ENCODE assay signal across 15 cellular contexts in the genomic region with DNA sequence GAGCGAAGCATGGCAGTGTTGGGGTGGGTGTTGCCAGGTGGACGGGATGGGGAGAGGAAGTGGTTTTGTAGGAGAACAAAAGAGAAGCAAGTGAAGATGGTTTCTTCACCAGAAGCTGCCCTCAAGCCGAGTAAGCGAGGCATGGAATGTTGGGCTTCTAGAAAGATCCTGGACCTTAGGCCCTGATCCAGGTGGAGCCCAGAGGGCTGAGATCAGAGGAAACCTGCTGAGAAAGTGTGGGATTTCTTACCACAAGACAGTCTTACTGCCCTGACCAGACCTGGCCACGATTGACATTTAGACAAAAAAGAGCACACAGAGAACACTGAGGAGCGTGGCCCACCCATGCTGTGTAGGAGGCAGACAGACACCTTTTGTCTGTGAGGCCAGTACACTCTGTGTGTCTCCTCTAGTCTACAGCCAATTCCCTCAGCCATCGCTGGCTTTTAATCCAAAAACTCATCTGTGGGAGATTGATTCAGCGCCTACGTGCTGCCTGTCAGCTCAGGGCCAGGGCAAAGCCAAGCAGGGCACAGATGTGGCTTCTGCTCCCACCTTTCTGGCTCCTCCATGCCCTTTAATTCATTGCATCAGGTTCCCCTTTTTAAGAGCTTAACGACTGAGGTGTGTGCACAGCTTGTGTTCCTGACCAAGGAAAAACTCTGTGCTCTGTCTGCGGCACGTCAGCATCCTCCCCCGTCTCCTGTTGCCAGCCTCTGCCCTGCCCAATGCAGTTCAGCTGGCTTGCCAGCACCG.
DNase-seq lines count a peak whose midpoint lies in the region; ATAC-seq lines count a peak whose summit lies in the region.
"Had no signal": no experiment of that assay in that cellular context is flagged by ENCODE, and none has a peak within 500 bp of the region (broad histone marks: within the 10 kb centered on the region; RNA-seq: fewer than 3 reads in every experiment).

No MANE protein-coding gene starts in this region.

- CTCF ChIA-PET in activated naive CD4-positive, alpha-beta T cell treated with anti-CD3 and anti-CD28 coated beads, Interleukin-2, amount 10 ng/mL, durations not matched to agents 7 days and 5 days (lab: Charles Lee): interaction anchor here (1.0 to 3.0 kb wide), 4 partner anchors 14 to 83 kb away, joined by 3 to 8 read pairs (median 4); no protein-coding TSS in a partner anchor

- peaks cover 5% of the 10 kb centered on the region for H3K36me3 Mint-ChIP-seq in T-helper 1 cell treated with Interleukin-12 subunit alpha and Interleukin-12 subunit beta and Interleukin-4 antibody, amounts not matched to agents 30 μg/mL and 1 μg/mL, for 36 hours (ENCODE audit: low read depth)
- H3K36me3 Mint-ChIP-seq in activated naive CD4-positive, alpha-beta T cell treated with anti-CD3 and anti-CD28 coated beads, Interleukin-2, amount 10 ng/mL, durations not matched to agents 7 days and 5 days: peaks cover 8% of the 10 kb centered on the region
- H3K36me3 Mint-ChIP-seq: brain had no signal

- ATAC-seq in GM18520 (IDR thresholded peaks at IDR 0.05; ENCODE audit: unreplicated experiment): no peak
- ATAC-seq: Right ventricle myocardium inferior had no signal

- peak; percentile 42 to 44 for DNase-seq in activated CD4-positive, alpha-beta T cell treated with anti-CD3 and anti-CD28 coated beads for 4 hours
- no peak for DNase-seq in activated CD4-positive, alpha-beta T cell treated with anti-CD3 and anti-CD28 coated beads, Interleukin-2, amount 50 U/mL, for 1 hour
- peak; percentile 47 for DNase-seq in activated naive CD4-positive, alpha-beta T cell treated with anti-CD3 and anti-CD28 coated beads, Interleukin-2, amount 10 ng/mL, durations not matched to agents 7 days and 5 days
- DNase-seq in stimulated activated CD4-positive, alpha-beta T cell treated with anti-CD3 and anti-CD28 coated beads, Interleukin-4, amount 100 ng/mL, for 1 hour: peak; percentile 40
- no peak for DNase-seq in HuH-7.5 (ENCODE audit: low spot score)
- no peak for DNase-seq in globus pallidus (ENCODE audit: low spot score)
- DNase-seq: 8988T, Caco-2, NCI-H1930, NCI-H526 treated with DMSO at 0.1 percent for 48 hours, right cardiac atrium had no signal

- peak overlapping the region; percentile 73 for H3K4me3 Mint-ChIP-seq in T-helper 1 cell treated with Interleukin-12 subunit alpha and Interleukin-12 subunit beta and Interleukin-4 antibody, amounts not matched to agents 30 μg/mL and 1 μg/mL, for 36 hours
- H3K4me3 Mint-ChIP-seq in activated naive CD4-positive, alpha-beta T cell treated with anti-CD3 and anti-CD28 coated beads, Interleukin-2, amount 10 ng/mL, durations not matched to agents 7 days and 5 days: peak overlapping the region; percentile 40
- H3K4me3 Mint-ChIP-seq: brain had no signal

- no peaks in the 10 kb centered on the region for H3K27me3 Mint-ChIP-seq in T-helper 1 cell treated with Interleukin-12 subunit alpha and Interleukin-12 subunit beta and Interleukin-4 antibody, amounts not matched to agents 30 μg/mL and 1 μg/mL, for 36 hours (ENCODE audit: low read depth)
- peaks cover 3% of the 10 kb centered on the region for H3K27me3 Mint-ChIP-seq in activated naive CD4-positive, alpha-beta T cell treated with anti-CD3 and anti-CD28 coated beads, Interleukin-2, amount 10 ng/mL, durations not matched to agents 7 days and 5 days

- H3K9me3 Mint-ChIP-seq in T-helper 1 cell treated with Interleukin-12 subunit alpha and Interleukin-12 subunit beta and Interleukin-4 antibody, amounts not matched to agents 30 μg/mL and 1 μg/mL, for 36 hours: no peaks in the 10 kb centered on the region
- peaks cover 4% of the 10 kb centered on the region for H3K9me3 Mint-ChIP-seq in activated naive CD4-positive, alpha-beta T cell treated with anti-CD3 and anti-CD28 coated beads, Interleukin-2, amount 10 ng/mL, durations not matched to agents 7 days and 5 days
- H3K9me3 Mint-ChIP-seq: brain had no signal

- H3K4me1 Mint-ChIP-seq in T-helper 1 cell treated with Interleukin-12 subunit alpha and Interleukin-12 subunit beta and Interleukin-4 antibody, amounts not matched to agents 30 μg/mL and 1 μg/mL, for 36 hours (ENCODE audit: low read depth): peaks cover 60% of the 10 kb centered on the region
- H3K4me1 Mint-ChIP-seq in activated naive CD4-positive, alpha-beta T cell treated with anti-CD3 and anti-CD28 coated beads, Interleukin-2, amount 10 ng/mL, durations not matched to agents 7 days and 5 days: peaks cover 73% of the 10 kb centered on the region

- H3K27ac Mint-ChIP-seq in T-helper 1 cell treated with Interleukin-12 subunit alpha and Interleukin-12 subunit beta and Interleukin-4 antibody, amounts not matched to agents 30 μg/mL and 1 μg/mL, for 36 hours: peak overlapping the region; percentile 94
- peak overlapping the region; percentile 91 for H3K27ac Mint-ChIP-seq in activated naive CD4-positive, alpha-beta T cell treated with anti-CD3 and anti-CD28 coated beads, Interleukin-2, amount 10 ng/mL, durations not matched to agents 7 days and 5 days
- H3K27ac Mint-ChIP-seq: brain had no signal

Comparison
In these comparisons a context has a peak if more than half of its experiments do, and no peak if none do; other contexts are left out.
1. DNase-seq: peak in activated CD4-positive, alpha-beta T cell treated with anti-CD3 and anti-CD28 coated beads for 4 hours (2 of 2), activated naive CD4-positive, alpha-beta T cell treated with anti-CD3 and anti-CD28 coated beads, Interleukin-2, amount 10 ng/mL, durations not matched to agents 7 days and 5 days (single experiment) and stimulated activated CD4-positive, alpha-beta T cell treated with anti-CD3 and anti-CD28 coated beads, Interleukin-4, amount 100 ng/mL, for 1 hour (single experiment); none in activated CD4-positive, alpha-beta T cell treated with anti-CD3 and anti-CD28 coated beads, Interleukin-2, amount 50 U/mL, for 1 hour (single experiment), HuH-7.5 (single experiment) and globus pallidus (single experiment).